In the genomic region with DNA sequence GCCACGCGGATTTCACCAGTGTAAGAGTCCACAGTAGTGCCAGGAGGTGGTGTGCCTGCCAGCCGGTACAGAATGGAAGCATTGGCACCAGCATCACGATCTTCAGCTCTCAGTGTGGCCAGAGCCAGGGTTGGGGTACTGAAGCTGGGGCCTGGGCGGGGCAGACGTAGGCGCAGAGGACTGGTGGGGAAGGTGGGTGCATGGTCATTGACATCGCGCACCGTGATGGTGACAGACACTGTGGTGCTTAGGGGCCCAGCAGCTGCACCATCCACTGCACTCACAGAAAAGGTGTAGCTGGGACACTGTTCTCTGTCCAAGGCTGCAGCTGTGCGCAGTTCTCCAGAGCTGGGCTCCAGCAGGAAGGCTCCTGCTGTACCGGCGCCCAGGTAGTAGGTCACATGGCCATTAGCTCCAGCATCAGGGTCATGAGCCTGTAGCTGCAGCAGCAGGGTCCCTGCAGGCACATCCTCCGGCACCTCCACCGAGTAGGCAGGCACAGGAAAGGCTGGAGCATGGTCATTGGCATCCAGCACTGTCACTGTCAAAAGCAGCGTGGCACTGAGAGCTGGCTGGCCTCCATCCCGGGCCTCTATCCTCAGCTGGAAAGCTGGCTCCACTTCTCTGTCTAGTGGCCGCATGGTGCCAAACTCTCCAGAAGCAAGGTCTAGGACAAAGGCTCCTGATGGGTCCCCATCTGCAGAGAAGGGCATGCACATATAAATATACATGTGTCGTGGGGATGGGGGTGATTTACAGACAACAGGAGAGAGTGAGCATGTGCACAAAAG, we compare ENCODE assay signal across 12 cellular contexts. TPM values are rescaled to one million over a fixed set of nuclear protein-coding genes. Genes with fewer than 3 reads are reported as not detected.
A peak's percentile ranks its signal among the peaks of the same experiment; 100 is the strongest.
DNase-seq lines count a peak whose midpoint lies in the region; ATAC-seq and TF ChIP-seq lines count a peak whose summit lies in the region.
"Had no signal": no experiment of that assay in that cellular context is flagged by ENCODE, and none has a peak within 500 bp of the region (broad histone marks: within the 10 kb centered on the region; RNA-seq: fewer than 3 reads in every experiment).

No MANE protein-coding gene starts in this region.

- no peak overlapping the region for H3K27ac Mint-ChIP-seq in activated T-helper 2 cell treated with anti-CD3 and anti-CD28 coated beads, Interferon-gamma antibody, Interleukin-2, Interleukin-4, amounts not matched to agents 10 μg/mL and 5 μg/mL and 100 μg/mL, durations not matched to agents 14 hours and 24 hours and 36 hours
- H3K27ac Mint-ChIP-seq in neural progenitor cell: no peak overlapping the region

- H3K4me1 Mint-ChIP-seq in activated T-helper 2 cell treated with anti-CD3 and anti-CD28 coated beads, Interferon-gamma antibody, Interleukin-2, Interleukin-4, amounts not matched to agents 10 μg/mL and 5 μg/mL and 100 μg/mL, durations not matched to agents 14 hours and 24 hours and 36 hours (ENCODE audit: low read depth): peaks cover 13% of the 10 kb centered on the region
- H3K4me1 Mint-ChIP-seq in neural progenitor cell: no peaks in the 10 kb centered on the region

- H3K27ac ChIP-seq in neural progenitor cell: no peak overlapping the region
- H3K27ac ChIP-seq: BLaER1 treated with 17β-estradiol and CSF1 and Interleukin-3, amounts not matched to agents 10 nM and 100 nM had no signal

- no peaks in the 10 kb centered on the region for H3K9me3 Mint-ChIP-seq in activated T-helper 2 cell treated with anti-CD3 and anti-CD28 coated beads, Interferon-gamma antibody, Interleukin-2, Interleukin-4, amounts not matched to agents 10 μg/mL and 5 μg/mL and 100 μg/mL, durations not matched to agents 14 hours and 24 hours and 36 hours
- no peaks in the 10 kb centered on the region for H3K9me3 Mint-ChIP-seq in neural progenitor cell

- intact Hi-C loops in activated T-helper 2 cell treated with anti-CD3 and anti-CD28 coated beads, Interferon-gamma antibody, Interleukin-2, Interleukin-4, amounts not matched to agents 10 μg/mL and 5 μg/mL and 100 μg/mL, durations not matched to agents 14 hours and 24 hours and 36 hours (cut with micrococcal nuclease): no loop called here

- H3K27me3 ChIP-seq in neural progenitor cell: peaks cover 37% of the 10 kb centered on the region
- H3K27me3 ChIP-seq: BLaER1 treated with 17β-estradiol and CSF1 and Interleukin-3, amounts not matched to agents 10 nM and 100 nM had no signal

- no peaks in the 10 kb centered on the region for H3K79me2 ChIP-seq in neural progenitor cell (ENCODE audit: low read depth)

- H3K27me3 Mint-ChIP-seq in activated T-helper 2 cell treated with anti-CD3 and anti-CD28 coated beads, Interferon-gamma antibody, Interleukin-2, Interleukin-4, amounts not matched to agents 10 μg/mL and 5 μg/mL and 100 μg/mL, durations not matched to agents 14 hours and 24 hours and 36 hours (ENCODE audit: low read depth): no peaks in the 10 kb centered on the region
- peaks cover 4% of the 10 kb centered on the region for H3K27me3 Mint-ChIP-seq in neural progenitor cell (ENCODE audit: insufficient read depth, low read depth)

- no peak overlapping the region for H2AFZ ChIP-seq in neural progenitor cell (replicated peaks)

- H3F3A ChIP-seq in neural progenitor cell (ENCODE audit: low read depth): peaks cover 9% of the 10 kb centered on the region

- peak; percentile 71 for DNase-seq in Ammon's horn (ENCODE audit: low spot score)
- no peak for DNase-seq in activated T-helper 2 cell treated with anti-CD3 and anti-CD28 coated beads, Interferon-gamma antibody, Interleukin-2, Interleukin-4, amounts not matched to agents 10 μg/mL and 5 μg/mL and 100 μg/mL, durations not matched to agents 14 hours and 24 hours and 36 hours (ENCODE audit: low spot score)
- peak; percentile 20 to 22 for DNase-seq in hippocampal formation (lab: John Stamatoyannopoulos, UW)
- no peak for DNase-seq in neural progenitor cell (ENCODE audit: low spot score)
- DNase-seq in COLO668 (lab: John Stamatoyannopoulos, UW; ENCODE audit: unreplicated experiment): no peak
- DNase-seq in A172 (ENCODE audit: low spot score): no peak
- DNase-seq: activated T-cell treated with anti-CD3 and anti-CD28 coated beads, Interleukin-2, amount 50 U/mL, for 48 hours; NCI-H1694 treated with DMSO at 0.1 percent for 48 hours had no signal

- peaks cover 3% of the 10 kb centered on the region for H3K4me1 ChIP-seq in neural progenitor cell

- H3K4me3 Mint-ChIP-seq in activated T-helper 2 cell treated with anti-CD3 and anti-CD28 coated beads, Interferon-gamma antibody, Interleukin-2, Interleukin-4, amounts not matched to agents 10 μg/mL and 5 μg/mL and 100 μg/mL, durations not matched to agents 14 hours and 24 hours and 36 hours (ENCODE audit: low read depth): peak overlapping the region; percentile 54
- H3K4me3 Mint-ChIP-seq in neural progenitor cell: no peak overlapping the region

- ATAC-seq in GM19397 (IDR thresholded peaks at IDR 0.05; ENCODE audit: unreplicated experiment) (peak; percentile 11), GM21447 (IDR thresholded peaks at IDR 0.05; ENCODE audit: unreplicated experiment) (no peak)
- ATAC-seq: HepG2 had no signal

- H3K9ac ChIP-seq in neural progenitor cell: no peak overlapping the region
- H3K9ac ChIP-seq: BLaER1 treated with 17β-estradiol and CSF1 and Interleukin-3, amounts not matched to agents 10 nM and 100 nM had no signal

- no peaks in the 10 kb centered on the region for H3K9me3 ChIP-seq in neural progenitor cell (ENCODE audit: low read depth)
- H3K9me3 ChIP-seq: BLaER1 treated with 17β-estradiol and CSF1 and Interleukin-3, amounts not matched to agents 10 nM and 100 nM had no signal

- no peak overlapping the region for H3K4me3 ChIP-seq in neural progenitor cell
- H3K4me3 ChIP-seq: BLaER1 treated with 17β-estradiol and CSF1 and Interleukin-3, amounts not matched to agents 10 nM and 100 nM had no signal

- H4K20me1 ChIP-seq in neural progenitor cell (ENCODE audit: low read depth): peaks cover 4% of the 10 kb centered on the region
- H4K20me1 ChIP-seq: BLaER1 treated with 17β-estradiol and CSF1 and Interleukin-3, amounts not matched to agents 10 nM and 100 nM had no signal

- TF ChIP-seq CTCF in neural progenitor cell (IDR thresholded peaks at IDR 0.05): no peak

- no peak overlapping the region for H3K4me2 ChIP-seq in neural progenitor cell
- H3K4me2 ChIP-seq: BLaER1 treated with 17β-estradiol and CSF1 and Interleukin-3, amounts not matched to agents 10 nM and 100 nM had no signal

- H3K36me3 ChIP-seq in neural progenitor cell: no peaks in the 10 kb centered on the region

- no peaks in the 10 kb centered on the region for H3K36me3 Mint-ChIP-seq in activated T-helper 2 cell treated with anti-CD3 and anti-CD28 coated beads, Interferon-gamma antibody, Interleukin-2, Interleukin-4, amounts not matched to agents 10 μg/mL and 5 μg/mL and 100 μg/mL, durations not matched to agents 14 hours and 24 hours and 36 hours (ENCODE audit: low read depth)
- H3K36me3 Mint-ChIP-seq in neural progenitor cell: peaks cover 37% of the 10 kb centered on the region

RNA-seq across cellular contexts. Expression of gene TPP1, which starts 7.9 kb away (rescaled TPM):
- 36.2 and 39.1 TPM in 2 replicates for total RNA-seq in activated T-helper 2 cell treated with anti-CD3 and anti-CD28 coated beads, Interferon-gamma antibody, Interleukin-2, Interleukin-4, amounts not matched to agents 10 μg/mL and 5 μg/mL and 100 μg/mL, durations not matched to agents 14 hours and 24 hours and 36 hours
- 9.9 and 28.8 TPM in 2 replicates for total RNA-seq in neural progenitor cell (ENCODE audit: low replicate concordance)
- total RNA-seq in A172 (2014; rRNA removed; shearing (Covaris generic)): 31.7 and 34.9 TPM in 2 replicates

RNA-seq across cellular contexts. Expression of gene TAF10, which starts 15.2 kb away (rescaled TPM):
- 134 and 142 TPM in 2 replicates for total RNA-seq in activated T-helper 2 cell treated with anti-CD3 and anti-CD28 coated beads, Interferon-gamma antibody, Interleukin-2, Interleukin-4, amounts not matched to agents 10 μg/mL and 5 μg/mL and 100 μg/mL, durations not matched to agents 14 hours and 24 hours and 36 hours
- 34.1 and 58.0 TPM in 2 replicates for total RNA-seq in neural progenitor cell (ENCODE audit: low replicate concordance)
- total RNA-seq in A172 (2014; rRNA removed; shearing (Covaris generic)): 53.6 and 67.5 TPM in 2 replicates

RNA-seq across cellular contexts. Expression of gene ILK, which starts 23.6 kb away (rescaled TPM):
- 99.5 and 105 TPM in 2 replicates for total RNA-seq in activated T-helper 2 cell treated with anti-CD3 and anti-CD28 coated beads, Interferon-gamma antibody, Interleukin-2, Interleukin-4, amounts not matched to agents 10 μg/mL and 5 μg/mL and 100 μg/mL, durations not matched to agents 14 hours and 24 hours and 36 hours
- 85.6 and 98.7 TPM in 2 replicates for total RNA-seq in neural progenitor cell (ENCODE audit: low replicate concordance)
- 210 and 231 TPM in 2 replicates for total RNA-seq in A172 (2014; rRNA removed; shearing (Covaris generic))

RNA-seq across cellular contexts. Expression of gene RRP8, which starts 23.8 kb away (rescaled TPM):
- 29.4 and 30.1 TPM in 2 replicates for total RNA-seq in activated T-helper 2 cell treated with anti-CD3 and anti-CD28 coated beads, Interferon-gamma antibody, Interleukin-2, Interleukin-4, amounts not matched to agents 10 μg/mL and 5 μg/mL and 100 μg/mL, durations not matched to agents 14 hours and 24 hours and 36 hours
- total RNA-seq in neural progenitor cell (ENCODE audit: low replicate concordance): 12.3 and 16.0 TPM in 2 replicates
- 14.0 and 35.3 TPM in 2 replicates for total RNA-seq in A172 (2014; rRNA removed; shearing (Covaris generic))

RNA-seq across cellular contexts. Expression of gene DCHS1, which starts 28.4 kb away (rescaled TPM):
- total RNA-seq in activated T-helper 2 cell treated with anti-CD3 and anti-CD28 coated beads, Interferon-gamma antibody, Interleukin-2, Interleukin-4, amounts not matched to agents 10 μg/mL and 5 μg/mL and 100 μg/mL, durations not matched to agents 14 hours and 24 hours and 36 hours: 0.51 and 0.57 TPM in 2 replicates
- total RNA-seq in neural progenitor cell (ENCODE audit: low replicate concordance): 4.5 and 9.0 TPM in 2 replicates
- total RNA-seq in A172 (2014; rRNA removed; shearing (Covaris generic)): 2.3 and 3.8 TPM in 2 replicates

Comparison
In these comparisons a context has a peak if more than half of its experiments do, and no peak if none do; other contexts are left out.
1. DNase-seq: peak in Ammon's horn (single experiment) and hippocampal formation (2 of 2); none in activated T-helper 2 cell treated with anti-CD3 and anti-CD28 coated beads, Interferon-gamma antibody, Interleukin-2, Interleukin-4, amounts not matched to agents 10 μg/mL and 5 μg/mL and 100 μg/mL, durations not matched to agents 14 hours and 24 hours and 36 hours (single experiment), neural progenitor cell (single experiment), COLO668 (single experiment) and A172 (single experiment).